8 cellular contexts compared by ENCODE assay signal in the genomic region with DNA sequence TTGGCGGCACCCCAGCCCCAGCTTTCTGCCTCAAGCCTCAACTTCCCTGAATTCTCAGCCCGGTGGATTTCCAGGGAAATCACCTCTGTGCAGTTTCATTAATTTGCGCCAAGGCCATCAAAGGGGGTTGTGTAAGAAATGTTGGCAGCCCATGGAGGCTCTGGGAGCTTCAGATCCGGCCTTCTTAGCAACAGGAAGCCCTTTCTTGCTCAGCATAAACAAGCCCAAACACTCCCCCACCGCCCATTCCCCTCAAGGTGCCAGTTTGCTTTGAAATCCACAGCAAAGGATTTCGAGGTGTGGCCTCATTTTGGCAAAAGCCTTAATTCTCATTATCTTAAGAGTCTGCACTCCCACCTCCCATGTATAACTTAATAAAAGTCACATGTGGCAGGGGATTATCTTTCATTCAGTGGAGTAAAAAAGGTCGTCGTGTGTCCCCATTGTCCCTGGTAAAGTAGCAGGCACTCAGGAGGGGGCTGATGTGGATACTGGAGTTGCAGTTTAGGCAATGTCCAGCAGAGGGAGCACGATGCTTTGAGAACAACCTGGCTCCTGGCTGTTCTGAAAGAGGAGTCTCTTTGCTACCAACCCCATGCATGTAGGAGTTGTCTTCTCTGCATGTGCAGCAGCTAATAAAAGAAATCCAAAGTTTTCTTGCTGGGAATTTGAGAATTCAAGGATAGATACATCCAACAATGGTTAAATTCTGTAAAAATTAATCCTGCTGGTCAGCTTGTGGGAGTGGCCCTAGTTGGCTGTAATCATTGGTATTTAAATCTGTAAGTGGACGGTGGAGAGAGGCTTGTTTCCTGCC. TPM values are rescaled to one million over a fixed set of nuclear protein-coding genes. Genes with fewer than 3 reads are reported as not detected.
A peak's percentile ranks its signal among the peaks of the same experiment; 100 is the strongest.
DNase-seq lines count a peak whose midpoint lies in the region; TF ChIP-seq lines count a peak whose summit lies in the region.

No MANE protein-coding gene starts in this region.

- in situ Hi-C loops in GM23248 (cut with MboI), result loop anchor here (10.0 to 25.0 kb wide), 4 partner anchors 334 to 736 kb away; no protein-coding TSS in a partner anchor
- in situ Hi-C loops in transverse colon (cut with MboI; ENCODE audit: low pct_ligation_motif_present in 1 of 4, low pct_unique_long_range_greater_than_20kb in 1 of 4, low sequenced_read_pairs in 3 of 4), result loop anchor here (5.0 to 25.0 kb wide), 7 partner anchors 111 to 761 kb away; no protein-coding TSS in a partner anchor

- no peaks in the 10 kb centered on the region for H4K20me1 ChIP-seq in GM23248 (ENCODE audit: insufficient read depth)
- no peaks in the 10 kb centered on the region for H4K20me1 ChIP-seq in Loucy (ENCODE audit: insufficient read depth, low read length, poor library complexity, severe bottlenecking)

- H3K9me2 ChIP-seq in GM23248 (ENCODE audit: insufficient read depth) (no peaks in the 10 kb centered on the region), Loucy (replicated peaks; ENCODE audit: low read depth, low read length) (no peaks in the 10 kb centered on the region)

- H3K79me2 ChIP-seq in GM23248 (ENCODE audit: insufficient read depth), result no peaks in the 10 kb centered on the region
- H3K79me2 ChIP-seq in Loucy (ENCODE audit: insufficient read depth, low read length), result no peaks in the 10 kb centered on the region

- H2AFZ ChIP-seq in GM23248 (no peak overlapping the region), Loucy (ENCODE audit: low read length) (peak overlapping the region; percentile 43; the same call in 1 of the 2 replicates)

- no peaks in the 10 kb centered on the region for H3K36me3 ChIP-seq in GM23248 (ENCODE audit: low read depth)
- H3K36me3 ChIP-seq in Loucy (ENCODE audit: insufficient read depth, low read length), result no peaks in the 10 kb centered on the region
- no peaks in the 10 kb centered on the region for H3K36me3 ChIP-seq in SJCRH30
- no peaks in the 10 kb centered on the region for H3K36me3 ChIP-seq in ovary
- no peaks in the 10 kb centered on the region for H3K36me3 ChIP-seq in transverse colon

- intact Hi-C loops in ovary (cut with DNase I) (loop anchor here (5.0 to 10.0 kb wide), 6 partner anchors 331 to 744 kb away; a partner anchor contains a TSS), transverse colon (cut with DNase I; ENCODE audit: low total_unique reads) (loop anchor here (2.0 to 5.0 kb wide), 2 partner anchors 402 to 746 kb away; no protein-coding TSS in a partner anchor)

- H3K27ac ChIP-seq in GM23248 (no peak overlapping the region), SJCRH30 (no peak overlapping the region; the same call in 1 of the 2 replicates), ovary (no peak overlapping the region), transverse colon (no peak overlapping the region)

- DNase-seq in EL, result peak; percentile 75
- peak; percentile 88 for DNase-seq in GM23248
- DNase-seq in SJCRH30, result peak; percentile 72 to 90
- DNase-seq in activated effector memory CD4-positive, alpha-beta T cell treated with anti-CD3 and anti-CD28 coated beads, Interleukin-2, amount 50 U/mL, for 16 hours, result peak; percentile 90
- peak; percentile 80 for DNase-seq in globus pallidus (ENCODE audit: low spot score)
- DNase-seq in ovary, result peak; percentile 82 to 92 (median 84)
- DNase-seq in transverse colon, result peak; percentile 88

- TF ChIP-seq CTCF in Loucy (conservative IDR thresholded peaks at IDR 0.05; ENCODE audit: low read length) (peak; percentile 96), ovary (IDR thresholded peaks at IDR 0.05) (peak; percentile 63 to 94 (median 92)), transverse colon (IDR thresholded peaks at IDR 0.05) (peak; percentile 90 to 96 (median 95))

- WGBS in GM23248 (ENCODE audit: low coverage in 1 of 2, low lambda C conversion rate in 2 of 2, missing lambda C conversion rate in 2 of 2), 2 experiments, result 32 to 34% methylated on average over 10 of the region's 10 CpGs
- 27 to 28% (median 27%) methylated on average over 10 of the region's 10 CpGs for WGBS in ovary, 3 donors
- WGBS in transverse colon (ENCODE audit: low coverage in 1 of 2), 2 donors, result 15 to 34% methylated on average over 2 to 10 of the region's 10 CpGs

- no peak for TF ChIP-seq EP300 in ovary (IDR thresholded peaks at IDR 0.05)
- TF ChIP-seq EP300 in transverse colon (IDR thresholded peaks at IDR 0.05; ENCODE audit: low read depth), result no peak

- H3K9me3 ChIP-seq in GM23248 (ENCODE audit: low read depth) (no peaks in the 10 kb centered on the region), Loucy (ENCODE audit: insufficient read depth, low read depth, low read length) (no peaks in the 10 kb centered on the region), SJCRH30 (replicated peaks) (no peaks in the 10 kb centered on the region), ovary (no peaks in the 10 kb centered on the region), transverse colon (no peaks in the 10 kb centered on the region)

- TF ChIP-seq POLR2A in ovary (IDR thresholded peaks at IDR 0.05) (no peak), transverse colon (IDR thresholded peaks at IDR 0.05) (no peak)

- no peaks in the 10 kb centered on the region for H3F3A ChIP-seq in GM23248 (ENCODE audit: insufficient read depth)
- H3F3A ChIP-seq in Loucy (ENCODE audit: low read depth), result no peaks in the 10 kb centered on the region

- H3K4me1 ChIP-seq in GM23248 (ENCODE audit: insufficient read depth) (no peaks in the 10 kb centered on the region; the same call in 1 of the 2 replicates), Loucy (ENCODE audit: insufficient read depth, low read length, poor library complexity, severe bottlenecking) (peaks cover 11% of the 10 kb centered on the region), SJCRH30 (0 out of 2 replicates have a peak, but pooled peaks cover 3% of the 10 kb centered on the region), ovary (ENCODE audit: insufficient read depth) (peaks cover 2% of the 10 kb centered on the region), transverse colon (peaks cover 0 to 4% (median 2%) of the 10 kb centered on the region in 4 donors)

- H3K4me3 ChIP-seq in GM23248 (no peak overlapping the region), Loucy (ENCODE audit: low read length, poor library complexity, severe bottlenecking) (no peak overlapping the region), SJCRH30 (no peak overlapping the region), ovary (no peak overlapping the region), transverse colon (no peak overlapping the region)

- no peaks in the 10 kb centered on the region for H3K27me3 ChIP-seq in GM23248 (replicated peaks; ENCODE audit: insufficient read depth)
- no peaks in the 10 kb centered on the region for H3K27me3 ChIP-seq in Loucy (ENCODE audit: insufficient read depth, low read length, poor library complexity, severe bottlenecking)
- H3K27me3 ChIP-seq in SJCRH30, result no peaks in the 10 kb centered on the region
- no peaks in the 10 kb centered on the region for H3K27me3 ChIP-seq in ovary
- H3K27me3 ChIP-seq in transverse colon, result no peaks in the 10 kb centered on the region

- H3K4me2 ChIP-seq in GM23248 (ENCODE audit: unreplicated experiment) (no peak overlapping the region), Loucy (ENCODE audit: low read depth, low read length, poor library complexity, severe bottlenecking) (no peak overlapping the region)

- H3K9ac ChIP-seq in GM23248 (no peak overlapping the region), Loucy (ENCODE audit: low read depth, low read length, poor library complexity, severe bottlenecking) (no peak overlapping the region)

RNA-seq across cellular contexts. Expression of a gene that starts 39.5 kb away (rescaled TPM):
- 1.6 and 3.0 TPM in 2 replicates for total RNA-seq in GM23248 (2014; rRNA removed; shearing (Covaris generic))
- polyA plus RNA-seq in GM23248 (2016; fragmentation: Nextera tagmentation; extraction: Ambion mirVana) (0.58 and 1.7 TPM in 2 replicates), ovary (1 to 10 TPM; 1.1 to 1.8 TPM)
- total RNA-seq in SJCRH30 (2014; rRNA removed; shearing (Covaris generic)), result 2.8 and 4.4 TPM in 2 replicates
- total RNA-seq in ovary (10 to 100 TPM in 2 of 7 donors, 1 to 10 TPM in 5; 2.7 to 16.4 (median 6.4) TPM), transverse colon (10 to 100 TPM in 3 of 4 donors, 1 to 10 TPM in 1; 4.5 to 19.4 (median 13.7) TPM)
